ENCODE assay signal across 41 cellular contexts in genomic region chr14:104066719-104067118, GRCh38. TPM values are rescaled to one million over a fixed set of nuclear protein-coding genes. Genes with fewer than 3 reads are reported as not detected.
"Had no signal": no experiment of that assay in that cellular context is flagged by ENCODE, and none has a peak within 500 bp of the region (broad histone marks: within the 10 kb centered on the region; RNA-seq: fewer than 3 reads in every experiment).

No MANE protein-coding gene starts in this region.

- DNase-seq: activated effector memory CD4-positive, alpha-beta T cell treated with anti-CD3 and anti-CD28 coated beads, Interleukin-2, amount 50 U/mL, for 16 hours; activated effector memory CD4-positive, alpha-beta T cell treated with Interleukin-2 at 50 U/mL for 16 hours; activated gamma-delta T cell; activated gamma-delta T cell treated with Interleukin-2 at 50 U/mL for 16 hours; activated naive CD4-positive, alpha-beta T cell; activated naive CD4-positive, alpha-beta T cell treated with anti-CD3 and anti-CD28 coated beads for 36 hours; activated naive CD4-positive, alpha-beta T cell treated with anti-CD3 and anti-CD28 coated beads, Interleukin-2, amount 10 ng/mL, durations not matched to agents 7 days and 5 days; activated naive CD4-positive, alpha-beta T cell treated with anti-CD3 and anti-CD28 coated beads, Interleukin-2, amount 50 U/mL, for 16 hours; activated naive CD4-positive, alpha-beta T cell treated with Interleukin-2 at 50 U/mL for 16 hours; activated naive CD8-positive, alpha-beta T cell treated with anti-CD3 and anti-CD28 coated beads for 36 hours; activated naive CD8-positive, alpha-beta T cell treated with anti-CD3 and anti-CD28 coated beads, Interleukin-2, amount 10 ng/mL, durations not matched to agents 7 days and 5 days; activated naive CD8-positive, alpha-beta T cell treated with anti-CD3 and anti-CD28 coated beads, Interleukin-2, amount 50 U/mL, for 24 hours; activated T-cell treated with anti-CD3 and anti-CD28 coated beads for 4 hours; activated T-cell treated with anti-CD3 and anti-CD28 coated beads, Interleukin-2, amount 50 U/mL, for 1 hour; activated T-cell treated with anti-CD3 and anti-CD28 coated beads, Interleukin-2, amount 50 U/mL, for 24 hours; activated T-cell treated with anti-CD3 and anti-CD28 coated beads, Interleukin-2, amount 50 U/mL, for 4 hours; activated T-cell treated with anti-CD3 and anti-CD28 coated beads, Interleukin-2, amount 50 U/mL, for 48 hours; activated T-cell treated with anti-CD3 and anti-CD28 coated beads, Interleukin-2, amount 50 U/mL, for 72 hours; adrenal gland; amniotic stem cell; amygdala; anterior cingulate cortex; aorta; body of pancreas; brain microvascular endothelial cell; caudate nucleus; central memory CD4-positive, alpha-beta T cell; cerebellar nuclear complex had no signal

- H3K4me3 ChIP-seq: adrenal gland, ascending aorta, body of pancreas, breast epithelium, cardiac muscle cell had no signal

- ATAC-seq: activated naive CD4-positive, alpha-beta T cell treated with anti-CD3 and anti-CD28 coated beads, Interleukin-2, amount 50 U/mL, for 72 hours; activated naive CD8-positive, alpha-beta T cell treated with anti-CD3 and anti-CD28 coated beads, Interleukin-2, amount 50 U/mL, for 24 hours; activated T-cell treated with anti-CD3 and anti-CD28 coated beads, Interleukin-2, amount 50 U/mL, for 4 hours; activated T-cell treated with anti-CD3 and anti-CD28 coated beads, Interleukin-2, amount 50 U/mL, for 72 hours; activated T-helper 17 cell treated with anti-CD3 and anti-CD28 coated beads, Interleukin-2, amount 50 U/mL, for 72 hours; body of pancreas had no signal

- H3K4me1 Mint-ChIP-seq: activated naive CD4-positive, alpha-beta T cell treated with anti-CD3 and anti-CD28 coated beads, Interleukin-2, amount 10 ng/mL, durations not matched to agents 7 days and 5 days; activated naive CD4-positive, alpha-beta T cell treated with anti-CD3 and anti-CD28 coated beads, Interleukin-2, amount 50 U/mL, for 24 hours; activated naive CD8-positive, alpha-beta T cell treated with anti-CD3 and anti-CD28 coated beads for 36 hours; activated naive CD8-positive, alpha-beta T cell treated with anti-CD3 and anti-CD28 coated beads, Interleukin-2, amount 10 ng/mL, durations not matched to agents 7 days and 5 days; activated naive CD8-positive, alpha-beta T cell treated with anti-CD3 and anti-CD28 coated beads, Interleukin-2, amount 50 U/mL, for 24 hours; activated T-helper 17 cell treated with anti-CD3 and anti-CD28 coated beads, Interleukin-2, amount 50 U/mL, for 72 hours; brain; central memory CD8-positive, alpha-beta T cell had no signal

- H3K4me1 ChIP-seq: adrenal gland, ascending aorta, body of pancreas, breast epithelium had no signal

- H3K36me3 Mint-ChIP-seq: activated naive CD4-positive, alpha-beta T cell treated with anti-CD3 and anti-CD28 coated beads, Interleukin-2, amount 10 ng/mL, durations not matched to agents 7 days and 5 days; activated naive CD8-positive, alpha-beta T cell treated with anti-CD3 and anti-CD28 coated beads for 36 hours; activated naive CD8-positive, alpha-beta T cell treated with anti-CD3 and anti-CD28 coated beads, Interleukin-2, amount 10 ng/mL, durations not matched to agents 7 days and 5 days; brain had no signal

- H3K27ac Mint-ChIP-seq: activated naive CD4-positive, alpha-beta T cell treated with anti-CD3 and anti-CD28 coated beads for 36 hours; activated naive CD4-positive, alpha-beta T cell treated with anti-CD3 and anti-CD28 coated beads, Interleukin-2, amount 10 ng/mL, durations not matched to agents 7 days and 5 days; activated naive CD4-positive, alpha-beta T cell treated with anti-CD3 and anti-CD28 coated beads, Interleukin-2, amount 50 U/mL, for 24 hours; activated naive CD4-positive, alpha-beta T cell treated with anti-CD3 and anti-CD28 coated beads, Interleukin-2, amount 50 U/mL, for 72 hours; activated naive CD8-positive, alpha-beta T cell; activated naive CD8-positive, alpha-beta T cell treated with anti-CD3 and anti-CD28 coated beads for 36 hours; activated naive CD8-positive, alpha-beta T cell treated with anti-CD3 and anti-CD28 coated beads, Interleukin-2, amount 10 ng/mL, durations not matched to agents 7 days and 5 days; activated naive CD8-positive, alpha-beta T cell treated with anti-CD3 and anti-CD28 coated beads, Interleukin-2, amount 50 U/mL, for 24 hours; activated T-cell treated with anti-CD3 and anti-CD28 coated beads, Interleukin-2, amount 50 U/mL, for 24 hours; activated T-cell treated with anti-CD3 and anti-CD28 coated beads, Interleukin-2, amount 50 U/mL, for 72 hours; activated T-helper 1 cell treated with anti-CD3 and anti-CD28 coated beads, Interleukin-12 subunit alpha, Interleukin-12 subunit beta, Interleukin-2, Interleukin-4 antibody, amounts not matched to agents 30 ng/mL and 10 ng/mL and 1 ng/mL, durations not matched to agents 14 hours and 24 hours and 36 hours; activated T-helper 17 cell treated with anti-CD3 and anti-CD28 coated beads, Interleukin-2, amount 50 U/mL, for 72 hours; activated T-helper 2 cell treated with anti-CD3 and anti-CD28 coated beads, Interferon-gamma antibody, Interleukin-2, Interleukin-4, amounts not matched to agents 10 μg/mL and 5 μg/mL and 100 μg/mL, durations not matched to agents 14 hours and 24 hours and 36 hours; brain had no signal

- H3K27me3 ChIP-seq: adrenal gland, ascending aorta, body of pancreas, brain microvascular endothelial cell, cardiac muscle cell had no signal

- H3K9me3 Mint-ChIP-seq: activated naive CD8-positive, alpha-beta T cell treated with anti-CD3 and anti-CD28 coated beads, Interleukin-2, amount 10 ng/mL, durations not matched to agents 7 days and 5 days had no signal

- H3K4me3 Mint-ChIP-seq: activated naive CD4-positive, alpha-beta T cell treated with anti-CD3 and anti-CD28 coated beads for 36 hours; activated naive CD4-positive, alpha-beta T cell treated with anti-CD3 and anti-CD28 coated beads, Interleukin-2, amount 10 ng/mL, durations not matched to agents 7 days and 5 days; activated naive CD4-positive, alpha-beta T cell treated with anti-CD3 and anti-CD28 coated beads, Interleukin-2, amount 50 U/mL, for 24 hours; activated naive CD8-positive, alpha-beta T cell; activated naive CD8-positive, alpha-beta T cell treated with anti-CD3 and anti-CD28 coated beads for 36 hours; activated naive CD8-positive, alpha-beta T cell treated with anti-CD3 and anti-CD28 coated beads, Interleukin-2, amount 10 ng/mL, durations not matched to agents 7 days and 5 days; activated naive CD8-positive, alpha-beta T cell treated with anti-CD3 and anti-CD28 coated beads, Interleukin-2, amount 50 U/mL, for 24 hours; activated T-cell treated with anti-CD3 and anti-CD28 coated beads, Interleukin-2, amount 50 U/mL, for 24 hours; activated T-cell treated with anti-CD3 and anti-CD28 coated beads, Interleukin-2, amount 50 U/mL, for 4 hours; activated T-cell treated with anti-CD3 and anti-CD28 coated beads, Interleukin-2, amount 50 U/mL, for 72 hours; activated T-helper 1 cell treated with anti-CD3 and anti-CD28 coated beads, Interleukin-12 subunit alpha, Interleukin-12 subunit beta, Interleukin-2, Interleukin-4 antibody, amounts not matched to agents 30 ng/mL and 10 ng/mL and 1 ng/mL, durations not matched to agents 14 hours and 24 hours and 36 hours; activated T-helper 17 cell treated with anti-CD3 and anti-CD28 coated beads, Interleukin-2, amount 50 U/mL, for 72 hours; brain; central memory CD8-positive, alpha-beta T cell had no signal

- H3K27ac ChIP-seq: adrenal gland, ascending aorta, body of pancreas, brain microvascular endothelial cell, breast epithelium, cardiac muscle cell had no signal

- FAIRE-seq: astrocyte, bronchial epithelial cell had no signal

- H3K36me3 ChIP-seq: adrenal gland, ascending aorta, brain microvascular endothelial cell, breast epithelium, cardiac muscle cell had no signal

RNA-seq across cellular contexts. Expression of gene ASPG, which starts 18.8 kb away (rescaled TPM):
- total RNA-seq: activated naive CD4-positive, alpha-beta T cell treated with anti-CD3 and anti-CD28 coated beads for 36 hours; activated naive CD4-positive, alpha-beta T cell treated with anti-CD3 and anti-CD28 coated beads, Interleukin-2, amount 50 U/mL, for 72 hours; activated naive CD8-positive, alpha-beta T cell treated with anti-CD3 and anti-CD28 coated beads for 36 hours; activated naive CD8-positive, alpha-beta T cell treated with anti-CD3 and anti-CD28 coated beads, Interleukin-2, amount 10 ng/mL, durations not matched to agents 7 days and 5 days; activated T-helper 1 cell treated with anti-CD3 and anti-CD28 coated beads, Interleukin-12 subunit alpha, Interleukin-12 subunit beta, Interleukin-2, Interleukin-4 antibody, amounts not matched to agents 30 ng/mL and 10 ng/mL and 1 ng/mL, durations not matched to agents 14 hours and 24 hours and 36 hours; activated T-helper 17 cell treated with anti-CD3 and anti-CD28 coated beads, Interleukin-2, amount 50 U/mL, for 72 hours; activated T-helper 2 cell treated with anti-CD3 and anti-CD28 coated beads, Interferon-gamma antibody, Interleukin-2, Interleukin-4, amounts not matched to agents 10 μg/mL and 5 μg/mL and 100 μg/mL, durations not matched to agents 14 hours and 24 hours and 36 hours; ascending aorta; astrocyte had no signal
